9 cellular contexts compared by ENCODE assay signal in genomic region chr19:18605196-18605545, GRCh38. TPM values are rescaled to one million over a fixed set of nuclear protein-coding genes. Genes with fewer than 3 reads are reported as not detected.
DNase-seq lines count a peak whose midpoint lies in the region; ATAC-seq and TF ChIP-seq lines count a peak whose summit lies in the region.
"Had no signal": no experiment of that assay in that cellular context is flagged by ENCODE, and none has a peak within 500 bp of the region (broad histone marks: within the 10 kb centered on the region; RNA-seq: fewer than 3 reads in every experiment).

No MANE protein-coding gene starts in this region.

- DNase-seq in stimulated activated naive CD8-positive, alpha-beta T cell treated with anti-CD3 and anti-CD28 coated beads, Interleukin-15, Interleukin-2, amounts not matched to agents 100 U/mL and 50 U/mL, for 24 hours = no peak
- DNase-seq in lower lobe of right lung (no peak), aorta (no peak)
- DNase-seq in activated CD8-positive, alpha-beta memory T cell treated with anti-CD3 and anti-CD28 coated beads, Interleukin-2, amount 50 U/mL, for 48 hours = no peak
- DNase-seq in CD8-positive, alpha-beta T cell = no peak
- DNase-seq: activated CD4-positive, alpha-beta T cell treated with anti-CD3 and anti-CD28 coated beads, Interleukin-2, amount 50 U/mL, for 1 hour; adrenal gland; SIG-M5 had no signal

- H3K36me3 Mint-ChIP-seq in stimulated activated naive CD8-positive, alpha-beta T cell treated with anti-CD3 and anti-CD28 coated beads, Interleukin-15, Interleukin-2, amounts not matched to agents 100 ng/mL and 50 ng/mL, for 24 hours (ENCODE audit: low read depth) = no peaks in the 10 kb centered on the region
- no peaks in the 10 kb centered on the region for H3K36me3 Mint-ChIP-seq in CD8-positive, alpha-beta T cell

- TF ChIP-seq CTCF in lower lobe of right lung (IDR thresholded peaks at IDR 0.05) = no peak
- TF ChIP-seq CTCF in CD8-positive, alpha-beta T cell (IDR thresholded peaks at IDR 0.05) = no peak

- POLR2A ChIA-PET in CD8-positive, alpha-beta T cell (lab: Charles Lee) = no interaction called here

- peaks cover 11% of the 10 kb centered on the region for H3K4me1 Mint-ChIP-seq in stimulated activated naive CD8-positive, alpha-beta T cell treated with anti-CD3 and anti-CD28 coated beads, Interleukin-15, Interleukin-2, amounts not matched to agents 100 ng/mL and 50 ng/mL, for 24 hours (ENCODE audit: low read depth)
- H3K4me1 Mint-ChIP-seq in CD8-positive, alpha-beta T cell (ENCODE audit: low read depth) = peaks cover 16% of the 10 kb centered on the region

- no peaks in the 10 kb centered on the region for H3K9me3 Mint-ChIP-seq in stimulated activated naive CD8-positive, alpha-beta T cell treated with anti-CD3 and anti-CD28 coated beads, Interleukin-15, Interleukin-2, amounts not matched to agents 100 ng/mL and 50 ng/mL, for 24 hours
- H3K9me3 Mint-ChIP-seq in CD8-positive, alpha-beta T cell = no peaks in the 10 kb centered on the region

- peak overlapping the region; percentile 47 for H3K4me3 Mint-ChIP-seq in stimulated activated naive CD8-positive, alpha-beta T cell treated with anti-CD3 and anti-CD28 coated beads, Interleukin-15, Interleukin-2, amounts not matched to agents 100 ng/mL and 50 ng/mL, for 24 hours
- no peak overlapping the region for H3K4me3 Mint-ChIP-seq in CD8-positive, alpha-beta T cell

- peaks cover 83% of the 10 kb centered on the region for H3K27me3 ChIP-seq in lower lobe of right lung (ENCODE audit: low read depth)
- H3K27me3 ChIP-seq in aorta (ENCODE audit: control insufficient read depth in 1 of 2, insufficient read depth in 2 of 2, low read length in 1 of 2) = no peaks in the 10 kb centered on the region
- H3K27me3 ChIP-seq in CD8-positive, alpha-beta T cell (ENCODE audit: insufficient read depth, low read length) = peaks cover 40% of the 10 kb centered on the region

- intact Hi-C loops in lower lobe of right lung (cut with DNase I) = no loop called here
- intact Hi-C loops in aorta (cut with DNase I) = no loop called here
- intact Hi-C loops in CD8-positive, alpha-beta T cell (cut with DNase I, micrococcal nuclease) = no loop called here

- H3K27ac Mint-ChIP-seq in stimulated activated naive CD8-positive, alpha-beta T cell treated with anti-CD3 and anti-CD28 coated beads, Interleukin-15, Interleukin-2, amounts not matched to agents 100 ng/mL and 50 ng/mL, for 24 hours = no peak overlapping the region
- H3K27ac Mint-ChIP-seq in CD8-positive, alpha-beta T cell = no peak overlapping the region

- H3K4me1 ChIP-seq in lower lobe of right lung (peaks cover 30% of the 10 kb centered on the region), aorta (ENCODE audit: control insufficient read depth in 1 of 2, insufficient read depth in 2 of 2, low read length in 2 of 2) (no peaks in the 10 kb centered on the region)
- no peaks in the 10 kb centered on the region for H3K4me1 ChIP-seq in CD8-positive, alpha-beta T cell (ENCODE audit: insufficient read depth, low read length)

- 17 to 20% methylated on average over 13 to 17 of the region's 17 CpGs for WGBS in aorta, 2 donors

- CTCF ChIA-PET in CD8-positive, alpha-beta T cell (lab: Charles Lee) = no interaction called here

- H3K9me3 ChIP-seq in lower lobe of right lung (no peaks in the 10 kb centered on the region), aorta (ENCODE audit: control insufficient read depth, low read length) (no peaks in the 10 kb centered on the region)
- no peaks in the 10 kb centered on the region for H3K9me3 ChIP-seq in CD8-positive, alpha-beta T cell (ENCODE audit: low read length)
- H3K9me3 ChIP-seq: adrenal gland had no signal

- H3K27ac ChIP-seq in lower lobe of right lung (no peak overlapping the region), aorta (ENCODE audit: low read depth in 1 of 2, low read length in 2 of 2) (no peak overlapping the region)
- H3K27ac ChIP-seq in CD8-positive, alpha-beta T cell (ENCODE audit: low read depth, low read length) = no peak overlapping the region
- H3K27ac ChIP-seq: adrenal gland had no signal

- no peaks in the 10 kb centered on the region for H3K36me3 ChIP-seq in lower lobe of right lung
- H3K36me3 ChIP-seq in aorta (ENCODE audit: control insufficient read depth in 1 of 2, insufficient read depth in 2 of 2, low read length in 1 of 2) = no peaks in the 10 kb centered on the region
- H3K36me3 ChIP-seq in CD8-positive, alpha-beta T cell (ENCODE audit: insufficient read depth, low read length) = no peaks in the 10 kb centered on the region
- H3K36me3 ChIP-seq: adrenal gland had no signal

- H3K4me3 ChIP-seq in lower lobe of right lung (peak overlapping the region; percentile 31), aorta (ENCODE audit: low read length in 2 of 2) (no peak overlapping the region)
- H3K4me3 ChIP-seq in CD8-positive, alpha-beta T cell (ENCODE audit: low read depth, low read length) = no peak overlapping the region

- H3K27me3 Mint-ChIP-seq in stimulated activated naive CD8-positive, alpha-beta T cell treated with anti-CD3 and anti-CD28 coated beads, Interleukin-15, Interleukin-2, amounts not matched to agents 100 ng/mL and 50 ng/mL, for 24 hours = peaks cover 62% of the 10 kb centered on the region
- H3K27me3 Mint-ChIP-seq in CD8-positive, alpha-beta T cell (ENCODE audit: low read depth) = peaks cover 60% of the 10 kb centered on the region

- no peak for ATAC-seq in stimulated activated naive CD8-positive, alpha-beta T cell treated with anti-CD3 and anti-CD28 coated beads, Interleukin-15, Interleukin-2, amounts not matched to agents 100 U/mL and 50 U/mL, for 24 hours
- ATAC-seq in lower lobe of right lung (no peak), aorta (ENCODE audit: low FRiP score) (peak; percentile 16)
- no peak for ATAC-seq in CD8-positive, alpha-beta T cell

RNA-seq across cellular contexts. Expression of gene CRLF1, which starts 1.4 kb away (rescaled TPM):
- total RNA-seq in lower lobe of right lung (19.9 TPM), aorta (10 to 100 TPM; 34.3 to 92.5 TPM)
- polyA plus RNA-seq in aorta = 1,000 to 10,000 TPM in 1 of 2 donors, 100 to 1,000 TPM in 1; 317 to 1,029 TPM
- total RNA-seq in CD8-positive, alpha-beta T cell = not detected

RNA-seq across cellular contexts. Expression of gene TMEM59L, which starts 7.5 kb away (rescaled TPM):
- total RNA-seq in lower lobe of right lung (1.1 TPM), aorta (1 to 10 TPM in 1 of 2 donors, under 1 TPM in 1; 0.97 to 8.9 TPM)
- 1 to 10 TPM; 3.0 to 8.5 TPM for polyA plus RNA-seq in aorta
- total RNA-seq in CD8-positive, alpha-beta T cell = not detected

RNA-seq across cellular contexts. Expression of gene REX1BD, which starts 16.6 kb away (rescaled TPM):
- total RNA-seq in lower lobe of right lung (60.4 TPM), aorta (10 to 100 TPM; 33.3 to 67.1 TPM)
- polyA plus RNA-seq in aorta = 100 to 1,000 TPM in 1 of 2 donors, 10 to 100 TPM in 1; 22.9 to 192 TPM
- total RNA-seq in CD8-positive, alpha-beta T cell = 10 to 100 TPM; 85.6 to 91.1 TPM

RNA-seq across cellular contexts. Expression of gene KLHL26, which starts 31.7 kb away (rescaled TPM):
- total RNA-seq in lower lobe of right lung (14.5 TPM), aorta (10 to 100 TPM; 12.1 to 19.2 TPM)
- 1 to 10 TPM; 1.9 to 7.1 TPM for polyA plus RNA-seq in aorta
- total RNA-seq in CD8-positive, alpha-beta T cell = 10 to 100 TPM; 21.4 to 26.4 TPM

RNA-seq across cellular contexts. Expression of gene UBA52, which starts 33.5 kb away (rescaled TPM):
- total RNA-seq in lower lobe of right lung (884 TPM), aorta (100 to 1,000 TPM; 750 to 787 TPM)
- 1,000 to 10,000 TPM; 1,225 to 1,252 TPM for polyA plus RNA-seq in aorta
- 1,000 to 10,000 TPM; 2,140 to 2,193 TPM for total RNA-seq in CD8-positive, alpha-beta T cell

Comparison
In these comparisons a context has a peak if more than half of its experiments do, and no peak if none do; other contexts are left out.
1. RNA of gene CRLF1, which starts 1.4 kb away (total RNA-seq): 34.3 to 92.5 TPM in aorta and 19.9 TPM in lower lobe of right lung (single experiment); not detected in CD8-positive, alpha-beta T cell; every median in the first group is over 10 times any median in the second.